1 cellular context compared by ENCODE assay signal in genomic region chr1:193308438-193308837, GRCh38.
A peak's percentile ranks its signal among the peaks of the same experiment; 100 is the strongest.
TF ChIP-seq lines count a peak whose summit lies in the region.

No MANE protein-coding gene starts in this region.

TF ChIP-seq in K562, 482 proteins besides CTCF, POLR2A, EP300 and RAD21 (continued from another document):
- TF ChIP-seq CHAMP1 (IDR thresholded peaks at IDR 0.05) (no peak), ARID1B (IDR thresholded peaks at IDR 0.05) (peak; percentile 52), E2F3 (CRISPR knock-in tag; IDR thresholded peaks at IDR 0.05) (no peak), FOXP4 (CRISPR knock-in tag; IDR thresholded peaks at IDR 0.05; ENCODE audit: borderline replicate concordance) (no peak), PRPF4 (IDR thresholded peaks at IDR 0.05; ENCODE audit: insufficient read depth, low read depth, low read length, poor library complexity, severe bottlenecking) (no peak), DLX4 (CRISPR knock-in tag; IDR thresholded peaks at IDR 0.05) (no peak), WHSC1 (IDR thresholded peaks at IDR 0.05; ENCODE audit: low read length) (no peak), RBM25 (IDR thresholded peaks at IDR 0.05; ENCODE audit: low read depth, low read length, severe bottlenecking) (no peak), ATF4 (CRISPR knock-in tag; IDR thresholded peaks at IDR 0.05) (0 out of 2 replicates have a peak, but pooled peaks have one; percentile 18), UBTF (IDR thresholded peaks at IDR 0.05; ENCODE audit: borderline replicate concordance in 1 of 2, low read depth in 2 of 2, low read length in 2 of 2) (no peak), THAP7 (CRISPR knock-in tag; IDR thresholded peaks at IDR 0.05) (no peak), CSDE1 (IDR thresholded peaks at IDR 0.05) (no peak), MLLT1 (IDR thresholded peaks at IDR 0.05) (no peak), MECOM (CRISPR knock-in tag; IDR thresholded peaks at IDR 0.05) (no peak), ATF3 (IDR thresholded peaks at IDR 0.05) (peak; percentile 56), ATF3 (CRISPR knock-in tag; conservative IDR thresholded peaks at IDR 0.05) (no peak), MYBL2 (IDR thresholded peaks at IDR 0.05; ENCODE audit: low read depth) (no peak), MYBL2 (CRISPR knock-in tag; IDR thresholded peaks at IDR 0.05; ENCODE audit: borderline replicate concordance) (no peak), TRIM24 (IDR thresholded peaks at IDR 0.05) (peak; percentile 26 to 40; a peak in 2 of 4 replicates), TARDBP (IDR thresholded peaks at IDR 0.05) (no peak), ATF7 (IDR thresholded peaks at IDR 0.05) (peak; percentile 66), SOX6 (IDR thresholded peaks at IDR 0.05) (peak; percentile 88), MEF2A (IDR thresholded peaks at IDR 0.05; ENCODE audit: control insufficient read depth, low read depth, low read length) (no peak), PHF20 (IDR thresholded peaks at IDR 0.05; ENCODE audit: partially characterized antibody) (no peak), PHF21A (IDR thresholded peaks at IDR 0.05; ENCODE audit: borderline replicate concordance, low read depth) (no peak), ZNF277 (CRISPR knock-in tag; IDR thresholded peaks at IDR 0.05; ENCODE audit: borderline replicate concordance) (no peak), SMARCA4 (IDR thresholded peaks at IDR 0.05) (0 out of 2 replicates have a peak, but pooled peaks have one; percentile 28), MTA3 (IDR thresholded peaks at IDR 0.05; ENCODE audit: borderline replicate concordance) (no peak), ZNF561 (CRISPR knock-in tag; conservative IDR thresholded peaks at IDR 0.05) (no peak), TBL1XR1 (IDR thresholded peaks at IDR 0.05; ENCODE audit: low read length in 2 of 2) (no peak), FOXJ2 (tag; IDR thresholded peaks at IDR 0.05) (peak; percentile 87), MCM5 (IDR thresholded peaks at IDR 0.05; ENCODE audit: low read depth) (no peak), NKRF (IDR thresholded peaks at IDR 0.05; ENCODE audit: borderline replicate concordance) (no peak), SMARCE1 (IDR thresholded peaks at IDR 0.05) (peak; percentile 37; the same call in 1 of the 2 replicates), CTBP1 (IDR thresholded peaks at IDR 0.05; ENCODE audit: borderline replicate concordance) (peak; percentile 64; the same call in 1 of the 2 replicates)
